Comparison of ENCODE assay signal across 15 cellular contexts in the genomic region with DNA sequence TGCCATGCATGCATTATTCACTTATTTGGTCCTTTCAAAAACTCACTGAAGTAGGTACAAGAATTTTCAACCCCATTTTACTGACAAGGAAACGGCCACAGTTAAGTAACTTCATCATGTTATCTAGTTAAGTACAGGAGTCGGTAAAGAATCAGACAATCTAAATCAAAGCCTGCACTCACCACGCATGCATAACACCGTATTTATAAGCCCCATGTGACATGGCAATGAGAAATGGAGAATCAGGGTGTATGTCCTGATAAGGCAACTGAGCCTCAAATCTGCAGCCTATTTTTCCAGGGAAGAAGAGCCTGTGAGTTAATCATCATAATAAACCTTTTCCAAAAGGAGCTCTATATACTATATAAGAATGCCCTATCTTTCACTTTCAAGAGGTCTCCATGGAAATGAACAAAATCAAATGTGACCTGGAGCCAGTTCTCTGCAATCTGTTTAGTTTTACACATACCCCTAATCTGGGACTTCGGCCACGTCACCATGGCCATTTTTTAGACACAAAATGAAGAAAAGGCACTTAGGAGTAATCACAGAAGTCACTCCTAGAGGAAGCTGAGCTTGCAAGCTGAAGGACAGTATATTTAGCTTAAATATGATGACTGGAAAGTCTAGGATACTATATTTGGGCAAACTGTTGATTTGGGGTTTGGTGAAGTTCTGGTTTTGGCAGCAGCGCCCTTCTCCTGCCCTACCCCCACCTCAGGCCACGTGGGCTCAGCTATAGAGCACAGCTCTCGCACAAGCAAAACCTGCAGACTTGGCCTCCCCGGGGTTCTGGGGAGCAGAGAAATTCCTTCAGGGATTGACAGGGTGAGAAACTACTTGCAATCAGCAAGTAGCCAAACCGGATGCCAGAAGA. TPM values are rescaled to one million over a fixed set of nuclear protein-coding genes. Genes with fewer than 3 reads are reported as not detected.
A peak's percentile ranks its signal among the peaks of the same experiment; 100 is the strongest.
DNase-seq lines count a peak whose midpoint lies in the region; ATAC-seq and TF ChIP-seq lines count a peak whose summit lies in the region.
"Had no signal": no experiment of that assay in that cellular context is flagged by ENCODE, and none has a peak within 500 bp of the region (broad histone marks: within the 10 kb centered on the region; RNA-seq: fewer than 3 reads in every experiment).

No MANE protein-coding gene starts in this region.

- H3K4me1 ChIP-seq in smooth muscle cell (ENCODE audit: low read depth): peaks cover 14% of the 10 kb centered on the region

- TF ChIP-seq CTCF in WI38 (IDR thresholded peaks at IDR 0.05; ENCODE audit: low read depth, low read length) (no peak), smooth muscle cell (IDR thresholded peaks at IDR 0.05; ENCODE audit: borderline replicate concordance, insufficient read depth, poor library complexity, severe bottlenecking) (no peak), WERI-Rb-1 (IDR thresholded peaks at IDR 0.05; ENCODE audit: low read depth, low read length) (no peak)

- peaks cover 8% of the 10 kb centered on the region for H3F3A ChIP-seq in smooth muscle cell (ENCODE audit: low read depth)

- H3K27me3 ChIP-seq in smooth muscle cell (ENCODE audit: low read depth) (no peaks in the 10 kb centered on the region), WERI-Rb-1 (ENCODE audit: insufficient read depth, low read depth, severe bottlenecking) (no peaks in the 10 kb centered on the region)
- H3K27me3 ChIP-seq: BE2C had no signal

- H3K27ac ChIP-seq in smooth muscle cell (ENCODE audit: low read depth) (peak overlapping the region; percentile 65), WERI-Rb-1 (no peak overlapping the region)

- WGBS in smooth muscle cell (ENCODE audit: low lambda C conversion rate): 56% methylated on average over 11 of the region's 11 CpGs

- H3K9ac ChIP-seq in smooth muscle cell (ENCODE audit: low read depth): no peak overlapping the region

- DNase-seq in left ventricle myocardium superior (no peak), smooth muscle cell (lab: John Stamatoyannopoulos, UW; ENCODE audit: unreplicated experiment) (no peak), HK-2 (ENCODE audit: unreplicated experiment) (no peak), WERI-Rb-1 (no peak), NCI-H446 treated with DMSO at 0.1 percent for 48 hours (lab: John Stamatoyannopoulos, UW) (no peak)
- DNase-seq: activated CD8-positive, alpha-beta T cell treated with anti-CD3 and anti-CD28 coated beads, Interleukin-2, amount 10 ng/mL, durations not matched to agents 7 days and 5 days; activated gamma-delta T cell treated with Interleukin-2 at 50 U/mL for 16 hours; BE2C; DND-41; GOT3; NCI-H1417 treated with DMSO at 0.1 percent for 48 hours; NCI-H446 had no signal

- H4K20me1 ChIP-seq in smooth muscle cell (ENCODE audit: low read depth): peaks cover 61% of the 10 kb centered on the region

- H3K36me3 ChIP-seq in smooth muscle cell (ENCODE audit: low read depth) (no peaks in the 10 kb centered on the region), WERI-Rb-1 (peaks cover 11% of the 10 kb centered on the region)
- H3K36me3 ChIP-seq: BE2C had no signal

- peak overlapping the region; percentile 1; the same call in 1 of the 2 replicates for H3K4me3 ChIP-seq in WI38 (ENCODE audit: low read depth, low read length)
- H3K4me3 ChIP-seq in smooth muscle cell: no peak overlapping the region
- no peak overlapping the region for H3K4me3 ChIP-seq in WERI-Rb-1 (ENCODE audit: low read depth, low read length)

- H3K79me2 ChIP-seq in smooth muscle cell (ENCODE audit: low read depth): peaks cover 74% of the 10 kb centered on the region

- ATAC-seq in HG03432 (IDR thresholded peaks at IDR 0.05; ENCODE audit: unreplicated experiment) (peak; percentile 44), left ventricle myocardium superior (peak; percentile 36), HG02642 (IDR thresholded peaks at IDR 0.05; ENCODE audit: poor library complexity, unreplicated experiment) (no peak)
- ATAC-seq: activated CD8-positive, alpha-beta T cell treated with anti-CD3 and anti-CD28 coated beads, Interleukin-2, amount 10 ng/mL, durations not matched to agents 7 days and 5 days had no signal

- H3K9me3 ChIP-seq in smooth muscle cell (replicated peaks; ENCODE audit: low read depth) (no peaks in the 10 kb centered on the region), WERI-Rb-1 (ENCODE audit: severe bottlenecking) (no peaks in the 10 kb centered on the region)
- H3K9me3 ChIP-seq: BE2C had no signal

- peak overlapping the region; percentile 55 for H3K4me2 ChIP-seq in smooth muscle cell

- H2AFZ ChIP-seq in smooth muscle cell (ENCODE audit: low read depth): no peak overlapping the region

- intact Hi-C loops in left ventricle myocardium superior (cut with micrococcal nuclease): no loop called here

RNA-seq across cellular contexts. Expression of a gene that starts 19.2 kb away (rescaled TPM):
- total RNA-seq in left ventricle myocardium superior (10.4 TPM), smooth muscle cell (32.0 and 35.6 TPM in 2 replicates)
- 17.2 and 18.2 TPM in 2 replicates for polyA plus RNA-seq in smooth muscle cell
